In the genomic region with DNA sequence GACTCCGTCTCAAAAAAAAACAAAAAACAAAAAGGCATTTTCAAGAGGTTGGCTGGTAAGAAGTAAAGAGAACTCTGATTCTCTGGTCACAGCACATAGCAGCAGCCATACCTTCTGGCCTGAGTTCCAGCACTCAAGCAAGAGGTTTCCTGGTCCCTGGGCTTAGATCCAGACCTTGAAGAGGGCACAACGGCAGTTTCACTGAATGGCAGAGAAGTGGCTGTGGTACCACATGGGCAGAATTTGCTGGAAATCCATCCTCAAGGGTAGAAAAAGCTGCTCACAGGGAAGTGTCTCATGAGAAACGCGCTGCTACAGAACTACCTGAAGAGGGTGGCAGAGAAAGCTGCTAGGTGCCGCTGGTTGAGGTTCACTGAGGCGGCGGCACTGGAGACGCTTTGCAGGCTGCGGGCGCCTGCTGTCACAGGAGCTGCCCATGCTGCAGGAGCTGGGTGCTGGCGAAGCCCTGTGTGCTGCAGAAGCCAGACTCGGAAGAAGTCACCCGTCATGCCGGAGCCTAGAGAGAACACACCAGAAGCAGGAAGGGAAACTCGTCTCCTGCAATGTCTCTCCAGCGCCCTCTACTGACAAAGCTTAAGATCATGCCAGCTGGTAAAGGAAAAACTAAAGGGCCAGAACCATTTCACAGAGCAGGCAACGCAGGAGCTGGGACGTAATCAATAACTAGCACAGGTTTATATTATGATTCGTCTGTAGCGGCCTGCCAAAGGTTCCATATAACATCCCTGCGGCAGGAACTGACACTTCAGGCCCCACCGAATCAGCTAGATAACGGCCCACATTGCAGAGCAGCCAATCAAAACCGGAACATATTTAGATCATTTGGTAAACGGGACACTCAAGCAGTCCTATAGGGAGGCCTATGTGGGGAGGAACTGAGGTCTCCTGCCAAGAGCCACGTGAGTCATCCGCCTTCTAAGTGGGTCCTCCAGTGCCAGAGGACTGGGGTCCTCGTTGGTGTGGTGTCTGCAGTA, we compare ENCODE assay signal across 9 cellular contexts. TPM values are rescaled to one million over a fixed set of nuclear protein-coding genes. Genes with fewer than 3 reads are reported as not detected.
DNase-seq lines count a peak whose midpoint lies in the region; ATAC-seq and TF ChIP-seq lines count a peak whose summit lies in the region.
"Had no signal": no experiment of that assay in that cellular context is flagged by ENCODE, and none has a peak within 500 bp of the region (broad histone marks: within the 10 kb centered on the region; RNA-seq: fewer than 3 reads in every experiment).

No MANE protein-coding gene starts in this region.

- TF ChIP-seq CTCF in activated B cell treated with CpG ODN at 0.5 μM for 24 hours (IDR thresholded peaks at IDR 0.05), result peak; percentile 95

- H3K4me3 Mint-ChIP-seq in activated B cell treated with CpG ODN at 0.5 μM for 24 hours, result peak overlapping the region; percentile 92

- ATAC-seq in HG02642 (IDR thresholded peaks at IDR 0.05; ENCODE audit: poor library complexity, unreplicated experiment) (peak; percentile 48), activated B cell treated with CpG ODN at 0.5 μM for 24 hours (ENCODE audit: low read depth) (peak; percentile 71), HG03521 (IDR thresholded peaks at IDR 0.05; ENCODE audit: unreplicated experiment) (no peak)

- peak; percentile 87 for DNase-seq in EH (ENCODE audit: low read depth)
- DNase-seq in NCI-H345 treated with DMSO at 0.1 percent for 48 hours (lab: John Stamatoyannopoulos, UW; ENCODE audit: unreplicated experiment), result peak; percentile 77
- peak; percentile 55 for DNase-seq in activated B cell treated with CpG ODN at 0.5 μM for 24 hours
- DNase-seq in cerebellar nuclear complex (lab: John Stamatoyannopoulos, UW), result peak; percentile 64 to 84
- DNase-seq in left kidney (ENCODE audit: low read depth, low spot score), result peak; percentile 93
- DNase-seq in stimulated activated CD4-positive, alpha-beta T cell treated with anti-CD3 and anti-CD28 coated beads, Interleukin-2, amount 100 ng/mL, for 24 hours, result peak; percentile 65 to 78

- CTCF ChIA-PET in activated B cell treated with CpG ODN at 0.5 μM for 24 hours (lab: Charles Lee), result interaction anchor here (0.7 to 9.2 kb wide), 32 partner anchors 12 to 370 kb away, joined by 3 to 87 read pairs (median 5); partner anchors contain the start of genes IL32 and MMP25

- peaks cover 43% of the 10 kb centered on the region for H3K4me1 Mint-ChIP-seq in activated B cell treated with CpG ODN at 0.5 μM for 24 hours

- H3K36me3 Mint-ChIP-seq in activated B cell treated with CpG ODN at 0.5 μM for 24 hours (ENCODE audit: low read depth), result peaks cover 22% of the 10 kb centered on the region

- no peaks in the 10 kb centered on the region for H3K9me3 Mint-ChIP-seq in activated B cell treated with CpG ODN at 0.5 μM for 24 hours

- H3K27ac Mint-ChIP-seq in activated B cell treated with CpG ODN at 0.5 μM for 24 hours, result peak overlapping the region; percentile 89

- POLR2A ChIA-PET in activated B cell treated with CpG ODN at 0.5 μM for 24 hours (lab: Charles Lee), result interaction anchor here (0.6 to 3.9 kb wide), 16 partner anchors 12 to 190 kb away, joined by 3 to 34 read pairs (median 5); partner anchors contain the start of genes HCFC1R1, THOC6 and ZSCAN10

- intact Hi-C loops in activated B cell treated with CpG ODN at 0.5 μM for 24 hours (cut with micrococcal nuclease), result loop anchor here (1.0 kb wide), 6 partner anchors 23 to 98 kb away; no protein-coding TSS in a partner anchor

- no peaks in the 10 kb centered on the region for H3K27me3 Mint-ChIP-seq in activated B cell treated with CpG ODN at 0.5 μM for 24 hours

RNA-seq across cellular contexts. Expression of gene ZNF213, which starts 5.4 kb away (rescaled TPM):
- total RNA-seq in activated B cell treated with CpG ODN at 0.5 μM for 24 hours, result 5.6 and 5.7 TPM in 2 replicates

RNA-seq across cellular contexts. Expression of gene ZNF205, which starts 17.0 kb away (rescaled TPM):
- total RNA-seq in activated B cell treated with CpG ODN at 0.5 μM for 24 hours, result not detected in 2 replicates

RNA-seq across cellular contexts. Expression of gene ZSCAN10, which starts 30.3 kb away (rescaled TPM):
- not detected in 2 replicates for total RNA-seq in activated B cell treated with CpG ODN at 0.5 μM for 24 hours
- total RNA-seq: subcutaneous adipose tissue had no signal

RNA-seq across cellular contexts. Expression of gene OR1F1, which starts 58.6 kb away (rescaled TPM):
- total RNA-seq in activated B cell treated with CpG ODN at 0.5 μM for 24 hours, result not detected in 2 replicates
- total RNA-seq: subcutaneous adipose tissue had no signal
